In the genomic region with DNA sequence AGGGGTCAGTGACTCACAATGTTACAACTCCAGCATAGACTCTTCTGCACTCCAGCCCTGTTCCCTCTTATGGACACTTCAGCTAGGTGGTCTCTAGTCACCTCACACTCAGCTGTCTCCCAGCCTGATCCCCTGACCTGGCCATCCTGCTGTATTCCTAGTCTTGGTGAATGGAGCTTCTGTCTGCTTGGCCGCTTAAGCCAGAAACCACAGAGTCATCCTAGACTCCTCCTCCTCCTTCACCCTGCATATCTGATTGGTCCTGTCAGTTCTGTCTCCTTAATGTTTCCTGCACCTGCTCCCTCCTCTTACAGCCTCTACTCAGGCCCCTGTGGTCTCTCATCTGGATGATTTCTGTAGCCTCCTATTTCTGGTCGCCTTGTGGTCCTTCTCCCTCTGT, we compare ENCODE assay signal across 2 cellular contexts.
TF ChIP-seq lines count a peak whose summit lies in the region.

No MANE protein-coding gene starts in this region.

TF ChIP-seq in SK-N-SH treated with all-trans-retinoic acid at 6 μM for 48 hours, 23 proteins besides CTCF, POLR2A, EP300 and RAD21 (continued from another document):
- TF ChIP-seq ZNF70 (CRISPR knock-in tag; IDR thresholded peaks at IDR 0.05) (no peak), PPARA (CRISPR knock-in tag; IDR thresholded peaks at IDR 0.05; ENCODE audit: borderline replicate concordance) (no peak), ZNF8 (CRISPR knock-in tag; IDR thresholded peaks at IDR 0.05) (no peak), ZNF565 (CRISPR knock-in tag; conservative IDR thresholded peaks at IDR 0.05; ENCODE audit: low read depth) (no peak), TCF4 (CRISPR knock-in tag; IDR thresholded peaks at IDR 0.05; ENCODE audit: borderline replicate concordance) (no peak)
- TF ChIP-seq, protein P1, sequence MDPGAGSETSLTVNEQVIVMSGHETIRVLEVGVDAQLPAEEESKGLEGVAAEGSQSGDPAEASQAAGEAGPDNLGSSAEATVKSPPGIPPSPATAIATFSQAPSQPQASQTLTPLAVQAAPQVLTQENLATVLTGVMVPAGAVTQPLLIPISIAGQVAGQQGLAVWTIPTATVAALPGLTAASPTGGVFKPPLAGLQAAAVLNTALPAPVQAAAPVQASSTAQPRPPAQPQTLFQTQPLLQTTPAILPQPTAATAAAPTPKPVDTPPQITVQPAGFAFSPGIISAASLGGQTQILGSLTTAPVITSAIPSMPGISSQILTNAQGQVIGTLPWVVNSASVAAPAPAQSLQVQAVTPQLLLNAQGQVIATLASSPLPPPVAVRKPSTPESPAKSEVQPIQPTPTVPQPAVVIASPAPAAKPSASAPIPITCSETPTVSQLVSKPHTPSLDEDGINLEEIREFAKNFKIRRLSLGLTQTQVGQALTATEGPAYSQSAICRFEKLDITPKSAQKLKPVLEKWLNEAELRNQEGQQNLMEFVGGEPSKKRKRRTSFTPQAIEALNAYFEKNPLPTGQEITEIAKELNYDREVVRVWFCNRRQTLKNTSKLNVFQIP (CRISPR knock-in tag; IDR thresholded peaks at IDR 0.05; ENCODE audit: borderline replicate concordance, low read depth), result no peak
- TF ChIP-seq, protein P2, sequence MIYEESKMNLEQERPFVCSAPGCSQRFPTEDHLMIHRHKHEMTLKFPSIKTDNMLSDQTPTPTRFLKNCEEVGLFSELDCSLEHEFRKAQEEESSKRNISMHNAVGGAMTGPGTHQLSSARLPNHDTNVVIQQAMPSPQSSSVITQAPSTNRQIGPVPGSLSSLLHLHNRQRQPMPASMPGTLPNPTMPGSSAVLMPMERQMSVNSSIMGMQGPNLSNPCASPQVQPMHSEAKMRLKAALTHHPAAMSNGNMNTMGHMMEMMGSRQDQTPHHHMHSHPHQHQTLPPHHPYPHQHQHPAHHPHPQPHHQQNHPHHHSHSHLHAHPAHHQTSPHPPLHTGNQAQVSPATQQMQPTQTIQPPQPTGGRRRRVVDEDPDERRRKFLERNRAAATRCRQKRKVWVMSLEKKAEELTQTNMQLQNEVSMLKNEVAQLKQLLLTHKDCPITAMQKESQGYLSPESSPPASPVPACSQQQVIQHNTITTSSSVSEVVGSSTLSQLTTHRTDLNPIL (CRISPR knock-in tag; IDR thresholded peaks at IDR 0.05; ENCODE audit: low read depth), result no peak

TF ChIP-seq in SK-N-SH, 30 proteins besides CTCF, POLR2A, EP300 and RAD21 (continued from another document):
- TF ChIP-seq, protein P3, sequence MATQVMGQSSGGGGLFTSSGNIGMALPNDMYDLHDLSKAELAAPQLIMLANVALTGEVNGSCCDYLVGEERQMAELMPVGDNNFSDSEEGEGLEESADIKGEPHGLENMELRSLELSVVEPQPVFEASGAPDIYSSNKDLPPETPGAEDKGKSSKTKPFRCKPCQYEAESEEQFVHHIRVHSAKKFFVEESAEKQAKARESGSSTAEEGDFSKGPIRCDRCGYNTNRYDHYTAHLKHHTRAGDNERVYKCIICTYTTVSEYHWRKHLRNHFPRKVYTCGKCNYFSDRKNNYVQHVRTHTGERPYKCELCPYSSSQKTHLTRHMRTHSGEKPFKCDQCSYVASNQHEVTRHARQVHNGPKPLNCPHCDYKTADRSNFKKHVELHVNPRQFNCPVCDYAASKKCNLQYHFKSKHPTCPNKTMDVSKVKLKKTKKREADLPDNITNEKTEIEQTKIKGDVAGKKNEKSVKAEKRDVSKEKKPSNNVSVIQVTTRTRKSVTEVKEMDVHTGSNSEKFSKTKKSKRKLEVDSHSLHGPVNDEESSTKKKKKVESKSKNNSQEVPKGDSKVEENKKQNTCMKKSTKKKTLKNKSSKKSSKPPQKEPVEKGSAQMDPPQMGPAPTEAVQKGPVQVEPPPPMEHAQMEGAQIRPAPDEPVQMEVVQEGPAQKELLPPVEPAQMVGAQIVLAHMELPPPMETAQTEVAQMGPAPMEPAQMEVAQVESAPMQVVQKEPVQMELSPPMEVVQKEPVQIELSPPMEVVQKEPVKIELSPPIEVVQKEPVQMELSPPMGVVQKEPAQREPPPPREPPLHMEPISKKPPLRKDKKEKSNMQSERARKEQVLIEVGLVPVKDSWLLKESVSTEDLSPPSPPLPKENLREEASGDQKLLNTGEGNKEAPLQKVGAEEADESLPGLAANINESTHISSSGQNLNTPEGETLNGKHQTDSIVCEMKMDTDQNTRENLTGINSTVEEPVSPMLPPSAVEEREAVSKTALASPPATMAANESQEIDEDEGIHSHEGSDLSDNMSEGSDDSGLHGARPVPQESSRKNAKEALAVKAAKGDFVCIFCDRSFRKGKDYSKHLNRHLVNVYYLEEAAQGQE (IDR thresholded peaks at IDR 0.05; ENCODE audit: low read depth, low read length), result no peak
- TF ChIP-seq, protein P4, sequence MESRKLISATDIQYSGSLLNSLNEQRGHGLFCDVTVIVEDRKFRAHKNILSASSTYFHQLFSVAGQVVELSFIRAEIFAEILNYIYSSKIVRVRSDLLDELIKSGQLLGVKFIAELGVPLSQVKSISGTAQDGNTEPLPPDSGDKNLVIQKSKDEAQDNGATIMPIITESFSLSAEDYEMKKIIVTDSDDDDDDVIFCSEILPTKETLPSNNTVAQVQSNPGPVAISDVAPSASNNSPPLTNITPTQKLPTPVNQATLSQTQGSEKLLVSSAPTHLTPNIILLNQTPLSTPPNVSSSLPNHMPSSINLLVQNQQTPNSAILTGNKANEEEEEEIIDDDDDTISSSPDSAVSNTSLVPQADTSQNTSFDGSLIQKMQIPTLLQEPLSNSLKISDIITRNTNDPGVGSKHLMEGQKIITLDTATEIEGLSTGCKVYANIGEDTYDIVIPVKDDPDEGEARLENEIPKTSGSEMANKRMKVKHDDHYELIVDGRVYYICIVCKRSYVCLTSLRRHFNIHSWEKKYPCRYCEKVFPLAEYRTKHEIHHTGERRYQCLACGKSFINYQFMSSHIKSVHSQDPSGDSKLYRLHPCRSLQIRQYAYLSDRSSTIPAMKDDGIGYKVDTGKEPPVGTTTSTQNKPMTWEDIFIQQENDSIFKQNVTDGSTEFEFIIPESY (IDR thresholded peaks at IDR 0.05; ENCODE audit: borderline replicate concordance, low read depth), result no peak
- TF ChIP-seq FOSL2 (IDR thresholded peaks at IDR 0.05; ENCODE audit: borderline replicate concordance, low read depth) (no peak), GATA2 (CRISPR knock-in tag; IDR thresholded peaks at IDR 0.05) (no peak), ELF1 (IDR thresholded peaks at IDR 0.05) (no peak), MXI1 (IDR thresholded peaks at IDR 0.05; ENCODE audit: low read depth, low read length) (no peak), NFIC (IDR thresholded peaks at IDR 0.05; ENCODE audit: borderline replicate concordance) (no peak), RFX5 (IDR thresholded peaks at IDR 0.05; ENCODE audit: low read length) (no peak), POLR2AphosphoS5 (IDR thresholded peaks at IDR 0.05; ENCODE audit: low read depth, low read length) (no peak), TEAD4 (IDR thresholded peaks at IDR 0.05; ENCODE audit: borderline replicate concordance, insufficient read depth) (no peak), CHD2 (IDR thresholded peaks at IDR 0.05; ENCODE audit: low read length, partially characterized antibody) (no peak), EZH2phosphoT487 (IDR thresholded peaks at IDR 0.05; ENCODE audit: borderline replicate concordance, low read depth) (no peak), SMC3 (IDR thresholded peaks at IDR 0.05; ENCODE audit: low read depth, low read length) (no peak), MEF2A (IDR thresholded peaks at IDR 0.05; ENCODE audit: borderline replicate concordance, low read depth) (no peak)
- TF ChIP-seq, protein P5, sequence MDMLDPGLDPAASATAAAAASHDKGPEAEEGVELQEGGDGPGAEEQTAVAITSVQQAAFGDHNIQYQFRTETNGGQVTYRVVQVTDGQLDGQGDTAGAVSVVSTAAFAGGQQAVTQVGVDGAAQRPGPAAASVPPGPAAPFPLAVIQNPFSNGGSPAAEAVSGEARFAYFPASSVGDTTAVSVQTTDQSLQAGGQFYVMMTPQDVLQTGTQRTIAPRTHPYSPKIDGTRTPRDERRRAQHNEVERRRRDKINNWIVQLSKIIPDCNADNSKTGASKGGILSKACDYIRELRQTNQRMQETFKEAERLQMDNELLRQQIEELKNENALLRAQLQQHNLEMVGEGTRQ (IDR thresholded peaks at IDR 0.05; ENCODE audit: borderline replicate concordance, low read depth, low read length), result no peak
